ENCODE assay signal across 19 cellular contexts in the genomic region with DNA sequence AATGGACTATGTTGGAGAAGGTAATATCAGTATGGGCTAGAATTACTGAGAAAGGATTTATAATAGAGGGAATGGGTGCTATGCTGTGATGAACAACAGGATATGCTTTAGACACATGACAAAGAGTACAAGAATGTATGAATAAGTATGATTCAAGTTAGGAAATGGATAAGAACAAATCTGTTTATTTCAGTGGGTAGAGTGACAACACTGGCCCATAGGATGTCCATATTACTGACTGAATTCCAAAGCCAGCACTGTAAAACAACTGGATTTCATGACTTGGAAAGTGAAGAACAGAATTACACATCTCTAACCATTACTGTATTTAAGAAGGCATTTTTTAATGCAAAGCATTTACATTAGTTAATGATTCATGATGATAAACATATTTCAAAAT. TPM values are rescaled to one million over a fixed set of nuclear protein-coding genes. Genes with fewer than 3 reads are reported as not detected.
DNase-seq lines count a peak whose midpoint lies in the region; ATAC-seq and TF ChIP-seq lines count a peak whose summit lies in the region.
"Had no signal": no experiment of that assay in that cellular context is flagged by ENCODE, and none has a peak within 500 bp of the region (broad histone marks: within the 10 kb centered on the region; RNA-seq: fewer than 3 reads in every experiment).

No MANE protein-coding gene starts in this region.

- no peaks in the 10 kb centered on the region for H3K4me1 ChIP-seq in vagina
- H3K4me1 ChIP-seq in MM.1S (ENCODE audit: low read length), result no peaks in the 10 kb centered on the region
- H3K4me1 ChIP-seq: BE2C, suprapubic skin had no signal

- no peak for ATAC-seq in GM21390 (IDR thresholded peaks at IDR 0.05; ENCODE audit: unreplicated experiment)
- ATAC-seq: K562 had no signal

- H2AFZ ChIP-seq in MM.1S (ENCODE audit: low read length), result no peak overlapping the region

- H3K27ac ChIP-seq in vagina (no peak overlapping the region), MM.1S (ENCODE audit: low read length) (no peak overlapping the region)
- H3K27ac ChIP-seq: neutrophil, suprapubic skin, WERI-Rb-1 had no signal

- H3K27me3 ChIP-seq in MG63 (no peaks in the 10 kb centered on the region), vagina (no peaks in the 10 kb centered on the region), MM.1S (replicated peaks; ENCODE audit: insufficient read depth, low read length) (no peaks in the 10 kb centered on the region)
- H3K27me3 ChIP-seq: BE2C, neutrophil, suprapubic skin had no signal

- TF ChIP-seq POLR2A in vagina (IDR thresholded peaks at IDR 0.05), result no peak

- H3K9me2 ChIP-seq in MM.1S (replicated peaks; ENCODE audit: insufficient read depth, low read length), result no peaks in the 10 kb centered on the region

- no peaks in the 10 kb centered on the region; the same call in 1 of the 2 replicates for H3K9me3 ChIP-seq in MG63
- no peaks in the 10 kb centered on the region for H3K9me3 ChIP-seq in vagina
- H3K9me3 ChIP-seq in MM.1S (replicated peaks; ENCODE audit: insufficient read depth, low read length), result no peaks in the 10 kb centered on the region
- H3K9me3 ChIP-seq: BE2C, neutrophil, suprapubic skin had no signal

- H3K9ac ChIP-seq in MM.1S (ENCODE audit: low read length), result no peak overlapping the region

- intact Hi-C loops in vagina (cut with DNase I), result no loop called here

- H3K4me2 ChIP-seq in MM.1S (ENCODE audit: low read depth, low read length), result no peak overlapping the region

- DNase-seq in AG08396 (ENCODE audit: low spot score) (peak; percentile 25), MG63 (peak; percentile 6), dermis blood vessel endothelial cell (peak; percentile 51), kidney tubule cell (ENCODE audit: low spot score) (peak; percentile 87), cerebellum (ENCODE audit: low spot score) (no peak), vagina (ENCODE audit: extremely low spot score in 2 of 2) (no peak), MM.1S (no peak)
- DNase-seq: activated naive CD4-positive, alpha-beta T cell treated with anti-CD3 and anti-CD28 coated beads, Interleukin-2, amount 10 ng/mL, durations not matched to agents 7 days and 5 days; BE2C; caudate nucleus; erythroblast; mesendoderm; NCI-H1417 treated with DMSO at 0.1 percent for 48 hours; NCI-H345; WERI-Rb-1 had no signal

- H4K20me1 ChIP-seq in MM.1S (ENCODE audit: insufficient read depth, low read length), result no peaks in the 10 kb centered on the region

- no peaks in the 10 kb centered on the region for H3F3A ChIP-seq in MM.1S (ENCODE audit: insufficient read depth, low read length)

- no peak overlapping the region for H3K4me3 ChIP-seq in MG63
- H3K4me3 ChIP-seq in vagina, result no peak overlapping the region
- no peak overlapping the region for H3K4me3 ChIP-seq in MM.1S (ENCODE audit: low read length)
- H3K4me3 ChIP-seq: K562, suprapubic skin had no signal

- no peaks in the 10 kb centered on the region for H3K79me2 ChIP-seq in MM.1S (ENCODE audit: low read length)

- no peak for TF ChIP-seq CTCF in vagina (IDR thresholded peaks at IDR 0.05)
- TF ChIP-seq CTCF in MM.1S (IDR thresholded peaks at IDR 0.05; ENCODE audit: low read length), result no peak

- peaks cover 2% of the 10 kb centered on the region; the same call in 1 of the 2 replicates for H3K36me3 ChIP-seq in MG63
- no peaks in the 10 kb centered on the region for H3K36me3 ChIP-seq in vagina
- H3K36me3 ChIP-seq in MM.1S (replicated peaks; ENCODE audit: insufficient read depth, low read length), result no peaks in the 10 kb centered on the region
- H3K36me3 ChIP-seq: BE2C, neutrophil, suprapubic skin, WERI-Rb-1 had no signal

RNA-seq across cellular contexts. Expression of a gene that starts 35.9 kb away (rescaled TPM):
- 3.0 and 8.5 TPM in 2 replicates for total RNA-seq in MG63 (2014; rRNA removed; shearing (Covaris generic); ENCODE audit: low replicate concordance)
- total RNA-seq in dermis blood vessel endothelial cell (5.3 and 6.9 TPM in 2 replicates), cerebellum (20.0 TPM), vagina (14.0 TPM)

Comparison
In these comparisons a context has a peak if more than half of its experiments do, and no peak if none do; other contexts are left out.
1. DNase-seq: peak in AG08396 (single experiment), MG63 (single experiment), dermis blood vessel endothelial cell (single experiment) and kidney tubule cell (single experiment); none in cerebellum (single experiment), vagina (0 of 2) and MM.1S (single experiment).